Comparison of ENCODE assay signal across 37 cellular contexts in genomic region chr12:103816663-103817062, GRCh38.
"Had no signal": no experiment of that assay in that cellular context is flagged by ENCODE, and none has a peak within 500 bp of the region (broad histone marks: within the 10 kb centered on the region; RNA-seq: fewer than 3 reads in every experiment).

No MANE protein-coding gene starts in this region.

- DNase-seq: activated CD4-positive, alpha-beta memory T cell treated with anti-CD3 and anti-CD28 coated beads, Interleukin-2, amount 10 ng/mL, durations not matched to agents 7 days and 5 days; activated CD4-positive, alpha-beta T cell treated with anti-CD3 and anti-CD28 coated beads for 1 hour; activated CD4-positive, alpha-beta T cell treated with anti-CD3 and anti-CD28 coated beads for 36 hours; activated CD4-positive, alpha-beta T cell treated with anti-CD3 and anti-CD28 coated beads for 48 hours; activated CD4-positive, alpha-beta T cell treated with anti-CD3 and anti-CD28 coated beads, Interleukin-2, amount 10 ng/mL, durations not matched to agents 7 days and 5 days; activated CD4-positive, alpha-beta T cell treated with anti-CD3 and anti-CD28 coated beads, Interleukin-2, amount 50 U/mL, for 48 hours; activated CD4-positive, CD25-positive, alpha-beta regulatory T cell; activated CD8-positive, alpha-beta memory T cell treated with anti-CD3 and anti-CD28 coated beads, Interleukin-2, amount 50 U/mL, for 4 hours; activated effector memory CD4-positive, alpha-beta T cell treated with anti-CD3 and anti-CD28 coated beads, Interleukin-2, amount 50 U/mL, for 16 hours; activated gamma-delta T cell treated with Interleukin-2 at 50 U/mL for 16 hours; activated naive CD4-positive, alpha-beta T cell; activated naive CD4-positive, alpha-beta T cell treated with anti-CD3 and anti-CD28 coated beads for 36 hours; activated naive CD4-positive, alpha-beta T cell treated with anti-CD3 and anti-CD28 coated beads, Interleukin-2, amount 50 U/mL, for 16 hours; activated naive CD8-positive, alpha-beta T cell treated with anti-CD3 and anti-CD28 coated beads for 36 hours; activated T-cell treated with anti-CD3 and anti-CD28 coated beads for 4 hours; activated T-cell treated with anti-CD3 and anti-CD28 coated beads, Interleukin-2, amount 50 U/mL, for 1 hour; activated T-cell treated with anti-CD3 and anti-CD28 coated beads, Interleukin-2, amount 50 U/mL, for 4 hours; activated T-cell treated with anti-CD3 and anti-CD28 coated beads, Interleukin-2, amount 50 U/mL, for 72 hours; adrenal gland; amygdala; anterior cingulate cortex; caudate nucleus; cerebellar nuclear complex; T-helper 9 cell; WERI-Rb-1 had no signal

- H3K4me3 ChIP-seq: adrenal gland, ascending aorta, cardiac muscle cell had no signal

- H3K4me3 Mint-ChIP-seq: activated CD4-positive, alpha-beta memory T cell treated with anti-CD3 and anti-CD28 coated beads, Interleukin-2, amount 10 ng/mL, durations not matched to agents 7 days and 5 days; activated CD4-positive, alpha-beta T cell treated with anti-CD3 and anti-CD28 coated beads for 36 hours; activated CD4-positive, alpha-beta T cell treated with anti-CD3 and anti-CD28 coated beads, Interleukin-2, amount 10 ng/mL, durations not matched to agents 7 days and 5 days; activated naive CD4-positive, alpha-beta T cell treated with anti-CD3 and anti-CD28 coated beads for 36 hours; activated naive CD8-positive, alpha-beta T cell treated with anti-CD3 and anti-CD28 coated beads for 36 hours; activated T-cell treated with anti-CD3 and anti-CD28 coated beads, Interleukin-2, amount 50 U/mL, for 4 hours; activated T-cell treated with anti-CD3 and anti-CD28 coated beads, Interleukin-2, amount 50 U/mL, for 72 hours; activated T-helper 1 cell treated with anti-CD3 and anti-CD28 coated beads, Interleukin-12 subunit alpha, Interleukin-12 subunit beta, Interleukin-2, Interleukin-4 antibody, amounts not matched to agents 30 ng/mL and 10 ng/mL and 1 ng/mL, durations not matched to agents 14 hours and 24 hours and 36 hours; activated T-helper 17 cell treated with anti-CD3 and anti-CD28 coated beads, Interleukin-2, amount 50 U/mL, for 72 hours; brain; central memory CD8-positive, alpha-beta T cell; T-helper 1 cell treated with Interleukin-12 subunit alpha and Interleukin-12 subunit beta and Interleukin-4 antibody, amounts not matched to agents 30 μg/mL and 1 μg/mL, for 36 hours; T-helper 2 cell treated with Interferon-gamma antibody and Interleukin-4, amounts not matched to agents 5 μg/mL and 100 μg/mL, for 36 hours; WTC11 had no signal

- H3K4me1 Mint-ChIP-seq: activated CD4-positive, alpha-beta memory T cell treated with anti-CD3 and anti-CD28 coated beads, Interleukin-2, amount 10 ng/mL, durations not matched to agents 7 days and 5 days; activated CD4-positive, alpha-beta T cell treated with anti-CD3 and anti-CD28 coated beads, Interleukin-2, amount 10 ng/mL, durations not matched to agents 7 days and 5 days; activated T-helper 17 cell treated with anti-CD3 and anti-CD28 coated beads, Interleukin-2, amount 50 U/mL, for 72 hours; central memory CD8-positive, alpha-beta T cell had no signal

- H3K27me3 ChIP-seq: adrenal gland, ascending aorta had no signal

- H3K9me3 Mint-ChIP-seq: activated T-helper 17 cell treated with anti-CD3 and anti-CD28 coated beads, Interleukin-2, amount 50 U/mL, for 72 hours; central memory CD8-positive, alpha-beta T cell had no signal

- H3K27me3 Mint-ChIP-seq: activated CD4-positive, alpha-beta memory T cell treated with anti-CD3 and anti-CD28 coated beads, Interleukin-2, amount 10 ng/mL, durations not matched to agents 7 days and 5 days; activated CD4-positive, alpha-beta T cell treated with anti-CD3 and anti-CD28 coated beads for 36 hours; activated CD4-positive, alpha-beta T cell treated with anti-CD3 and anti-CD28 coated beads, Interleukin-2, amount 10 ng/mL, durations not matched to agents 7 days and 5 days; activated naive CD8-positive, alpha-beta T cell treated with anti-CD3 and anti-CD28 coated beads for 36 hours; activated T-helper 17 cell treated with anti-CD3 and anti-CD28 coated beads, Interleukin-2, amount 50 U/mL, for 72 hours; brain; central memory CD8-positive, alpha-beta T cell had no signal

- H3K27ac ChIP-seq: adrenal gland, cardiac muscle cell, WERI-Rb-1 had no signal

- H3K9me3 ChIP-seq: adrenal gland, ascending aorta had no signal

- H3K36me3 ChIP-seq: adrenal gland, cardiac muscle cell had no signal

- H3K27ac Mint-ChIP-seq: activated CD4-positive, alpha-beta memory T cell treated with anti-CD3 and anti-CD28 coated beads, Interleukin-2, amount 10 ng/mL, durations not matched to agents 7 days and 5 days; activated CD4-positive, alpha-beta T cell treated with anti-CD3 and anti-CD28 coated beads for 36 hours; activated CD4-positive, alpha-beta T cell treated with anti-CD3 and anti-CD28 coated beads, Interleukin-2, amount 10 ng/mL, durations not matched to agents 7 days and 5 days; activated naive CD4-positive, alpha-beta T cell treated with anti-CD3 and anti-CD28 coated beads for 36 hours; activated naive CD4-positive, alpha-beta T cell treated with anti-CD3 and anti-CD28 coated beads, Interleukin-2, amount 50 U/mL, for 72 hours; activated naive CD8-positive, alpha-beta T cell treated with anti-CD3 and anti-CD28 coated beads for 36 hours; activated T-cell treated with anti-CD3 and anti-CD28 coated beads, Interleukin-2, amount 50 U/mL, for 72 hours; activated T-helper 1 cell treated with anti-CD3 and anti-CD28 coated beads, Interleukin-12 subunit alpha, Interleukin-12 subunit beta, Interleukin-2, Interleukin-4 antibody, amounts not matched to agents 30 ng/mL and 10 ng/mL and 1 ng/mL, durations not matched to agents 14 hours and 24 hours and 36 hours; activated T-helper 17 cell treated with anti-CD3 and anti-CD28 coated beads, Interleukin-2, amount 50 U/mL, for 72 hours; brain; T-helper 1 cell treated with Interleukin-12 subunit alpha and Interleukin-12 subunit beta and Interleukin-4 antibody, amounts not matched to agents 30 μg/mL and 1 μg/mL, for 36 hours; T-helper 2 cell treated with Interferon-gamma antibody and Interleukin-4, amounts not matched to agents 5 μg/mL and 100 μg/mL, for 36 hours; WTC11 had no signal

- FAIRE-seq: bronchial epithelial cell, TTC549 had no signal

- ATAC-seq: activated CD4-positive, alpha-beta T cell treated with anti-CD3 and anti-CD28 coated beads for 36 hours; activated naive CD4-positive, alpha-beta T cell treated with anti-CD3 and anti-CD28 coated beads, Interleukin-2, amount 50 U/mL, for 72 hours; activated T-cell treated with anti-CD3 and anti-CD28 coated beads, Interleukin-2, amount 50 U/mL, for 4 hours; activated T-helper 17 cell treated with anti-CD3 and anti-CD28 coated beads, Interleukin-2, amount 50 U/mL, for 72 hours; WTC11 had no signal
